22 cellular contexts compared by ENCODE assay signal in genomic region chr4:74297556-74297955, GRCh38. TPM values are rescaled to one million over a fixed set of nuclear protein-coding genes. Genes with fewer than 3 reads are reported as not detected.
DNase-seq lines count a peak whose midpoint lies in the region; ATAC-seq, FAIRE-seq and TF ChIP-seq lines count a peak whose summit lies in the region.
"Had no signal": no experiment of that assay in that cellular context is flagged by ENCODE, and none has a peak within 500 bp of the region (broad histone marks: within the 10 kb centered on the region; RNA-seq: fewer than 3 reads in every experiment).

No MANE protein-coding gene starts in this region.

- ATAC-seq in GM19395 (IDR thresholded peaks at IDR 0.05; ENCODE audit: unreplicated experiment) (peak; percentile 63), HG02798 (IDR thresholded peaks at IDR 0.05; ENCODE audit: poor library complexity, unreplicated experiment) (peak; percentile 70), HG02981 (IDR thresholded peaks at IDR 0.05; ENCODE audit: unreplicated experiment) (no peak)
- ATAC-seq: PC-3 had no signal

- FAIRE-seq in GM12892 (lab: Jason Lieb, UNC), result peak; percentile 24
- FAIRE-seq: A204.1, H54, HTR-8/SVneo had no signal

- no peak for DNase-seq in GM12892 (ENCODE audit: insufficient read length)
- DNase-seq in germinal center (ENCODE audit: low spot score), result peak; percentile 25
- no peak for DNase-seq in NCI-H748 (lab: John Stamatoyannopoulos, UW; ENCODE audit: unreplicated experiment)
- DNase-seq in NOMO-1 treated with DMSO at 0.1 percent for 48 hours (lab: John Stamatoyannopoulos, UW; ENCODE audit: unreplicated experiment), result no peak
- DNase-seq: Calu3; CD4-positive, alpha-beta memory T cell; IMR-90; NCI-H1092; NCI-H1436 treated with DMSO at 0.1 percent for 48 hours; NCI-H2029; NCI-H2171 treated with DMSO at 0.1 percent for 48 hours; NCI-H774; PC-3; RPMI8226; SHP77 treated with DMSO at 0.1 percent for 48 hours; SK-N-SH had no signal

- no peak for TF ChIP-seq POLR2A in GM12892 (IDR thresholded peaks at IDR 0.05; ENCODE audit: low read depth, low read length)

RNA-seq across cellular contexts. Expression of gene EPGN, which starts 10.7 kb away (rescaled TPM):
- not detected for polyA plus RNA-seq in GM12892 (2012; ENCODE audit: missing spikeins)
- polyA plus RNA-seq: CD4-positive, alpha-beta memory T cell; IMR-90 had no signal
